In genomic region chr14:63938198-63939005, GRCh38 we compare ENCODE assay signal across 9 cellular contexts.
DNase-seq lines count a peak whose midpoint lies in the region; ATAC-seq and TF ChIP-seq lines count a peak whose summit lies in the region.
"Had no signal": no experiment of that assay in that cellular context is flagged by ENCODE, and none has a peak within 500 bp of the region (broad histone marks: within the 10 kb centered on the region; RNA-seq: fewer than 3 reads in every experiment).

No MANE protein-coding gene starts in this region.

- ATAC-seq in GM19397 (IDR thresholded peaks at IDR 0.05; ENCODE audit: unreplicated experiment) (peak; percentile 51), HG03432 (IDR thresholded peaks at IDR 0.05; ENCODE audit: unreplicated experiment) (peak; percentile 76)

- TF ChIP-seq CTCF in fibroblast of mammary gland (conservative IDR thresholded peaks at IDR 0.05; ENCODE audit: control insufficient read depth, insufficient read depth, low read depth, low read length): no peak

- DNase-seq in EH (ENCODE audit: low read depth) (peak; percentile 10), fibroblast of mammary gland (ENCODE audit: low read depth) (peak; percentile 26), NAMALWA (ENCODE audit: low spot score) (no peak), HuH-7 (ENCODE audit: low spot score) (no peak), NCI-H1048 (lab: John Stamatoyannopoulos, UW) (no peak)
- DNase-seq in activated CD4-positive, CD25-positive, alpha-beta regulatory T cell treated with anti-CD3 and anti-CD28 coated beads, Interleukin-2, amount 50 U/mL, for 72 hours: no peak
- DNase-seq: naive B cell had no signal

- H3K4me3 ChIP-seq in fibroblast of mammary gland (ENCODE audit: control insufficient read depth, low read depth, low read length): no peak overlapping the region

Comparison
In these comparisons a context has a peak if more than half of its experiments do, and no peak if none do; other contexts are left out.
1. DNase-seq: peak in EH (single experiment) and fibroblast of mammary gland (single experiment); none in NAMALWA (single experiment), HuH-7 (single experiment), activated CD4-positive, CD25-positive, alpha-beta regulatory T cell treated with anti-CD3 and anti-CD28 coated beads, Interleukin-2, amount 50 U/mL, for 72 hours (single experiment) and NCI-H1048 (single experiment).